ENCODE assay signal across 7 cellular contexts in genomic region chrX:130024127-130024526, GRCh38. TPM values are rescaled to one million over a fixed set of nuclear protein-coding genes. Genes with fewer than 3 reads are reported as not detected.
DNase-seq lines count a peak whose midpoint lies in the region; ATAC-seq and TF ChIP-seq lines count a peak whose summit lies in the region.

No MANE protein-coding gene starts in this region.

- H3K4me3 ChIP-seq in mucosa of descending colon = no peak overlapping the region

- intact Hi-C loops in mucosa of descending colon (cut with DNase I, micrococcal nuclease) = no loop called here

- ATAC-seq in GM18519 (IDR thresholded peaks at IDR 0.05; ENCODE audit: low FRiP score, unreplicated experiment) = peak; percentile 96
- peak; percentile 96 for ATAC-seq in HG02623 (IDR thresholded peaks at IDR 0.05; ENCODE audit: unreplicated experiment)
- peak; percentile 99 for ATAC-seq in mucosa of descending colon

- no peaks in the 10 kb centered on the region for H3K36me3 ChIP-seq in mucosa of descending colon (ENCODE audit: low read depth)

- no peaks in the 10 kb centered on the region for H3K4me1 ChIP-seq in mucosa of descending colon (ENCODE audit: low read depth)

- TF ChIP-seq CTCF in mucosa of descending colon (IDR thresholded peaks at IDR 0.05) = no peak

- H3K9me3 ChIP-seq in mucosa of descending colon = no peaks in the 10 kb centered on the region

- DNase-seq in NCI-H1436 (lab: John Stamatoyannopoulos, UW) (peak; percentile 65), mucosa of descending colon (peak; percentile 88 to 90 (median 89))
- peak; percentile 74 for DNase-seq in activated CD4-positive, alpha-beta T cell treated with anti-CD3 and anti-CD28 coated beads, Interleukin-2, amount 50 U/mL, for 1 hour
- DNase-seq in effector CD4-positive, alpha-beta T cell = peak; percentile 62
- peak; percentile 70 for DNase-seq in stimulated activated naive CD4-positive, alpha-beta T cell treated with Interleukin-2 at 50 U/mL for 16 hours (lab: John Stamatoyannopoulos, UW)

RNA-seq across cellular contexts. Expression of gene BCORL1, which starts 41.7 kb away (rescaled TPM):
- total RNA-seq in mucosa of descending colon = 10 to 100 TPM in 2 of 3 donors, 1 to 10 TPM in 1; 7.3 to 24.2 (median 10.0) TPM
